Comparison of ENCODE assay signal across 1 cellular context in genomic region chr2:151808258-151809072, GRCh38.
TF ChIP-seq lines count a peak whose summit lies in the region.

No MANE protein-coding gene starts in this region.

TF ChIP-seq in liver, 16 proteins besides CTCF, POLR2A, EP300 and RAD21:
- no peak for TF ChIP-seq FOXA2 (IDR thresholded peaks at IDR 0.05)
- TF ChIP-seq RXRA (IDR thresholded peaks at IDR 0.05): no peak
- no peak for TF ChIP-seq GABPA (IDR thresholded peaks at IDR 0.05 in 1 of 2, conservative IDR thresholded peaks at IDR 0.05 in 1 of 2)
- TF ChIP-seq HNF4A (conservative IDR thresholded peaks at IDR 0.05): no peak
- no peak for TF ChIP-seq NR2F2 (IDR thresholded peaks at IDR 0.05)
- no peak for TF ChIP-seq MAX (IDR thresholded peaks at IDR 0.05)
- no peak for TF ChIP-seq HNF4G (IDR thresholded peaks at IDR 0.05)
- no peak for TF ChIP-seq REST (IDR thresholded peaks at IDR 0.05)
- TF ChIP-seq, protein P1, sequence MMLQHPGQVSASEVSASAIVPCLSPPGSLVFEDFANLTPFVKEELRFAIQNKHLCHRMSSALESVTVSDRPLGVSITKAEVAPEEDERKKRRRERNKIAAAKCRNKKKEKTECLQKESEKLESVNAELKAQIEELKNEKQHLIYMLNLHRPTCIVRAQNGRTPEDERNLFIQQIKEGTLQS (IDR thresholded peaks at IDR 0.05): no peak
- no peak for TF ChIP-seq YY1 (IDR thresholded peaks at IDR 0.05)
- TF ChIP-seq TAF1 (conservative IDR thresholded peaks at IDR 0.05): no peak
- no peak for TF ChIP-seq JUND (IDR thresholded peaks at IDR 0.05)
- no peak for TF ChIP-seq FOXA1 (IDR thresholded peaks at IDR 0.05)
- no peak for TF ChIP-seq SP1 (IDR thresholded peaks at IDR 0.05)
- no peak for TF ChIP-seq ZBTB33 (IDR thresholded peaks at IDR 0.05)
